In the genomic region with DNA sequence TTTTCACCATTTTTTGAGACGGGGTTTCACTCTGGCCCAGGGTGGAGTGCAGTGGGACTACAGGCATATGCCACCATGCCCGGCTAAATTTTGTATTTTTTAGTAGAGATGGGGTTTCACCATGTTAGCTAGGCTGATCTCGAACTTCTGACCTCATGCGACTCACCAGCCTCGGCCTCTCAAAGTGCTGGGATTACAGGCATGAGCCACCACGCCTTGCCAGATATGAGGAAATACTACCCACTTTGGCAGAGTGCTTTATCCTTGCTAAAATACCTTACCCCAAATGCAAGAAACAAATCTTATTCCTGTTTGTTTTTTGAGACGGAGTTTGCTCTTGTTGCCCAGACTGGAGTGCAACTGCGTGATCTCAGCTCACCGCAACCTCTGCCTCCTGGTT, we compare ENCODE assay signal across 18 cellular contexts.
DNase-seq lines count a peak whose midpoint lies in the region; ATAC-seq and TF ChIP-seq lines count a peak whose summit lies in the region.
"Had no signal": no experiment of that assay in that cellular context is flagged by ENCODE, and none has a peak within 500 bp of the region (broad histone marks: within the 10 kb centered on the region; RNA-seq: fewer than 3 reads in every experiment).

No MANE protein-coding gene starts in this region.

- DNase-seq in BJ (ENCODE audit: low read depth) (peak; percentile 31), LoVo (ENCODE audit: low spot score) (peak; percentile 25), amniotic epithelial cell (ENCODE audit: low read depth) (peak; percentile 20), iris pigment epithelial cell (ENCODE audit: low read depth) (peak; percentile 64), right lobe of liver (no peak), glomerular visceral epithelial cell (ENCODE audit: extremely low spot score) (no peak), MM.1S (no peak)
- no peak for DNase-seq in NK-92 treated with Interleukin-12 subunit alpha and Interleukin-12 subunit beta, amount 100 ng/mL, for 24 hours (lab: John Stamatoyannopoulos, UW)
- DNase-seq: activated CD8-positive, alpha-beta T cell treated with anti-CD3 and anti-CD28 coated beads, Interleukin-2, amount 10 ng/mL, durations not matched to agents 7 days and 5 days; activated T-cell treated with anti-CD3 and anti-CD28 coated beads, Interleukin-2, amount 50 U/mL, for 4 hours; BE2C; Calu3; hippocampal formation; kidney; NCI-H1694 treated with DMSO at 0.1 percent for 48 hours; testis had no signal

- no peaks in the 10 kb centered on the region for H3K9me2 ChIP-seq in MM.1S (replicated peaks; ENCODE audit: insufficient read depth, low read length)

- no peak overlapping the region for H3K4me3 ChIP-seq in BJ (ENCODE audit: low read depth, low read length)
- H3K4me3 ChIP-seq in right lobe of liver, result no peak overlapping the region
- H3K4me3 ChIP-seq in MM.1S (ENCODE audit: low read length), result no peak overlapping the region

- CTCF ChIA-PET in BJ (lab: Yijun Ruan, JAX), result no interaction called here

- no peak overlapping the region for H3K4me2 ChIP-seq in MM.1S (ENCODE audit: low read depth, low read length)

- intact Hi-C loops in right lobe of liver (cut with DNase I), result no loop called here

- no peaks in the 10 kb centered on the region for H4K20me1 ChIP-seq in MM.1S (ENCODE audit: insufficient read depth, low read length)

- WGBS in right lobe of liver (ENCODE audit: insufficient coverage, low coverage, low lambda C conversion rate, missing lambda C conversion rate), result 71% methylated on average over 7 of the region's 9 CpGs

- no peaks in the 10 kb centered on the region for H3F3A ChIP-seq in MM.1S (ENCODE audit: insufficient read depth, low read length)

- H3K9me3 ChIP-seq in right lobe of liver, result no peaks in the 10 kb centered on the region
- H3K9me3 ChIP-seq in MM.1S (replicated peaks; ENCODE audit: insufficient read depth, low read length), result no peaks in the 10 kb centered on the region
- H3K9me3 ChIP-seq: BE2C, testis had no signal

- no peak for TF ChIP-seq CTCF in BJ (IDR thresholded peaks at IDR 0.05; ENCODE audit: insufficient read depth, low read depth, low read length)
- TF ChIP-seq CTCF in right lobe of liver (IDR thresholded peaks at IDR 0.05), result no peak
- no peak for TF ChIP-seq CTCF in MM.1S (IDR thresholded peaks at IDR 0.05; ENCODE audit: low read length)

- no peaks in the 10 kb centered on the region for H3K79me2 ChIP-seq in MM.1S (ENCODE audit: low read length)

- no peak for TF ChIP-seq POLR2A in right lobe of liver (IDR thresholded peaks at IDR 0.05)

- no peaks in the 10 kb centered on the region for H3K36me3 ChIP-seq in BJ (ENCODE audit: control insufficient read depth, insufficient read depth, low read length)
- H3K36me3 ChIP-seq in right lobe of liver, result no peaks in the 10 kb centered on the region
- H3K36me3 ChIP-seq in MM.1S (replicated peaks; ENCODE audit: insufficient read depth, low read length), result no peaks in the 10 kb centered on the region
- H3K36me3 ChIP-seq: BE2C had no signal

- POLR2A ChIA-PET in BJ (lab: Charles Lee), result no interaction called here

- H3K9ac ChIP-seq in MM.1S (ENCODE audit: low read length), result no peak overlapping the region

- no peaks in the 10 kb centered on the region for H3K4me1 ChIP-seq in right lobe of liver
- 0 out of 2 replicates have a peak, but pooled peaks cover 4% of the 10 kb centered on the region for H3K4me1 ChIP-seq in MM.1S (ENCODE audit: low read length)
- H3K4me1 ChIP-seq: BE2C, testis had no signal

- no peak overlapping the region for H2AFZ ChIP-seq in MM.1S (ENCODE audit: low read length)

- ATAC-seq in right lobe of liver, result no peak
- ATAC-seq: activated CD8-positive, alpha-beta T cell treated with anti-CD3 and anti-CD28 coated beads, Interleukin-2, amount 10 ng/mL, durations not matched to agents 7 days and 5 days; activated naive CD4-positive, alpha-beta T cell treated with anti-CD3 and anti-CD28 coated beads, Interleukin-2, amount 50 U/mL, for 72 hours; activated T-cell treated with anti-CD3 and anti-CD28 coated beads, Interleukin-2, amount 50 U/mL, for 4 hours; Right ventricle myocardium inferior had no signal

- no peak overlapping the region for H3K27ac ChIP-seq in right lobe of liver
- H3K27ac ChIP-seq in MM.1S (ENCODE audit: low read length), result no peak overlapping the region
- H3K27ac ChIP-seq: testis had no signal

- H3K27me3 ChIP-seq in BJ (ENCODE audit: control insufficient read depth, insufficient read depth, low read length), result no peaks in the 10 kb centered on the region
- H3K27me3 ChIP-seq in right lobe of liver, result no peaks in the 10 kb centered on the region
- H3K27me3 ChIP-seq in MM.1S (replicated peaks; ENCODE audit: insufficient read depth, low read length), result no peaks in the 10 kb centered on the region
- H3K27me3 ChIP-seq: BE2C, testis had no signal

Comparison
In these comparisons a context has a peak if more than half of its experiments do, and no peak if none do; other contexts are left out.
1. DNase-seq: peak in BJ (single experiment), LoVo (single experiment), amniotic epithelial cell (single experiment) and iris pigment epithelial cell (single experiment); none in right lobe of liver (0 of 3), glomerular visceral epithelial cell (single experiment), MM.1S (single experiment) and NK-92 treated with Interleukin-12 subunit alpha and Interleukin-12 subunit beta, amount 100 ng/mL, for 24 hours (single experiment).